In the genomic region with DNA sequence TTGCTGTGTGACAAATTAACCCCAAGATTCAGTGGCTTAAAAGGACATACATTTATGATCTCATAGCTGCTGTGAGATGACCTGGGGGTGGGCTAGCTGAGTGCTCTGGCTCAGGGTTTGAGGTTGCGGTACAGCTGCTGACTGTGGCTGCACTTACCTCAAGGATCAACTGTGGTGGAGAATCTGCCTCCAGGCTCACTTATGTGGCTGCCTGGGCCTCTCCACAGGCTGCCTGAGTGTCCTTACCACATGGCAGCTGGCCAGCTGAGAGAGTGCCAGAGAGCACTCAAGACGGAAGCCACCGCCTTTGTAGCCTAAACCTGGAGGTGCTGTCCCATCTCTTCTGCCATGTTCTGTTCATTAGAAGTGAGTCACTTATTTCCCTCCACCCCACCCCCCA, we compare ENCODE assay signal across 9 cellular contexts. TPM values are rescaled to one million over a fixed set of nuclear protein-coding genes. Genes with fewer than 3 reads are reported as not detected.
A peak's percentile ranks its signal among the peaks of the same experiment; 100 is the strongest.
DNase-seq lines count a peak whose midpoint lies in the region; ATAC-seq and TF ChIP-seq lines count a peak whose summit lies in the region.
"Had no signal": no experiment of that assay in that cellular context is flagged by ENCODE, and none has a peak within 500 bp of the region (broad histone marks: within the 10 kb centered on the region; RNA-seq: fewer than 3 reads in every experiment).

No MANE protein-coding gene starts in this region.

- peaks cover 3 to 21% of the 10 kb centered on the region in 2 donors for H3K36me3 Mint-ChIP-seq in CD14-positive monocyte
- H3K36me3 Mint-ChIP-seq in stimulated activated memory B cell treated with anti-CD40 and anti-IgM and Interleukin-4, amounts not matched to agents 10 μg/mL and 1 μg/mL and 100 μg/mL, for 72 hours, result no peaks in the 10 kb centered on the region

- WGBS in SK-N-SH (ENCODE audit: low lambda C conversion rate), result 36% methylated on average over 3 of the region's 3 CpGs
- WGBS in aorta, 2 donors, result 57 to 64% methylated on average over 3 of the region's 3 CpGs

- DNase-seq in AG20443 (ENCODE audit: low spot score), result peak; percentile 49
- DNase-seq in HT-29 (ENCODE audit: low spot score), result peak; percentile 75
- peak; percentile 78 for DNase-seq in SK-N-SH
- DNase-seq in left ventricle myocardium superior, result peak; percentile 76
- peak; percentile 67 to 75 for DNase-seq in aorta
- DNase-seq in CD14-positive monocyte (ENCODE audit: low spot score), result no peak

- no peak for TF ChIP-seq CTCF in SK-N-SH (IDR thresholded peaks at IDR 0.05)
- no peak for TF ChIP-seq CTCF in CD14-positive monocyte (IDR thresholded peaks at IDR 0.05)

- ATAC-seq in left ventricle myocardium superior (peak; percentile 42), aorta (ENCODE audit: low FRiP score) (no peak), HG03571 (IDR thresholded peaks at IDR 0.05; ENCODE audit: unreplicated experiment) (no peak)
- ATAC-seq in stimulated activated memory B cell treated with anti-CD40 and anti-IgM and Interleukin-4, amounts not matched to agents 10 μg/mL and 1 μg/mL and 100 μg/mL, for 72 hours, result no peak

- POLR2A ChIA-PET in SK-N-SH (lab: Yijun Ruan, JAX), result interaction anchor here (0.8 to 2.7 kb wide), 2 partner anchors 13 to 66 kb away, joined by 3 to 15 read pairs; partner anchors contain the start of gene NTRK1

- peak overlapping the region in 1 of 2 donors; percentile 87 for H3K4me3 Mint-ChIP-seq in CD14-positive monocyte
- no peak overlapping the region for H3K4me3 Mint-ChIP-seq in stimulated activated memory B cell treated with anti-CD40 and anti-IgM and Interleukin-4, amounts not matched to agents 10 μg/mL and 1 μg/mL and 100 μg/mL, for 72 hours

- CTCF ChIA-PET in SK-N-SH (lab: Yijun Ruan, JAX), result interaction anchor here (0.8 to 12.9 kb wide), 11 partner anchors 9 to 241 kb away, joined by 3 to 308 read pairs (median 65); partner anchors contain the start of genes INSRR, NTRK1 and PEAR1

- H3F3A ChIP-seq in SK-N-SH (replicated peaks; ENCODE audit: insufficient read depth), result peaks cover 15% of the 10 kb centered on the region

- H2AFZ ChIP-seq in SK-N-SH (ENCODE audit: low read depth), result no peak overlapping the region

- TF ChIP-seq RAD21 in SK-N-SH (IDR thresholded peaks at IDR 0.05; ENCODE audit: low read length), result no peak

- H3K27me3 ChIP-seq in SK-N-SH (ENCODE audit: insufficient read depth) (no peaks in the 10 kb centered on the region), aorta (ENCODE audit: control insufficient read depth in 1 of 2, insufficient read depth in 2 of 2, low read length in 1 of 2) (peaks cover 0 to 2% of the 10 kb centered on the region in 2 donors)

- H3K4me2 ChIP-seq in SK-N-SH, result no peak overlapping the region

- no peaks in the 10 kb centered on the region for H3K79me2 ChIP-seq in SK-N-SH (ENCODE audit: insufficient read depth)

- H3K9me2 ChIP-seq in SK-N-SH, result no peaks in the 10 kb centered on the region

- H3K36me3 ChIP-seq in SK-N-SH (replicated peaks in 1 of 2; ENCODE audit: control insufficient read depth in 1 of 2, insufficient read depth in 2 of 2, low read length in 1 of 2) (no peaks in the 10 kb centered on the region), aorta (ENCODE audit: control insufficient read depth in 1 of 2, insufficient read depth in 2 of 2, low read length in 1 of 2) (no peaks in the 10 kb centered on the region)
- H3K36me3 ChIP-seq: pancreas had no signal

- no peak overlapping the region for H3K4me3 ChIP-seq in SK-N-SH (ENCODE audit: low read depth in 2 of 2, low read length in 1 of 2)
- H3K4me3 ChIP-seq in aorta (ENCODE audit: low read length in 2 of 2), result no peak overlapping the region
- H3K4me3 ChIP-seq: pancreas had no signal

- H4K20me1 ChIP-seq in SK-N-SH (ENCODE audit: insufficient read depth), result no peaks in the 10 kb centered on the region

- peaks cover 6 to 34% (median 22%) of the 10 kb centered on the region in 7 donors for H3K9me3 Mint-ChIP-seq in CD14-positive monocyte
- no peaks in the 10 kb centered on the region for H3K9me3 Mint-ChIP-seq in stimulated activated memory B cell treated with anti-CD40 and anti-IgM and Interleukin-4, amounts not matched to agents 10 μg/mL and 1 μg/mL and 100 μg/mL, for 72 hours

- H3K4me1 Mint-ChIP-seq in CD14-positive monocyte, result peaks cover 33% of the 10 kb centered on the region
- peaks cover 28% of the 10 kb centered on the region for H3K4me1 Mint-ChIP-seq in stimulated activated memory B cell treated with anti-CD40 and anti-IgM and Interleukin-4, amounts not matched to agents 10 μg/mL and 1 μg/mL and 100 μg/mL, for 72 hours

- peak overlapping the region in 1 of 2 experiments; percentile 50; a peak in 2 of 4 replicates for H3K27ac ChIP-seq in SK-N-SH (ENCODE audit: low read depth in 2 of 2, low read length in 1 of 2)
- no peak overlapping the region for H3K27ac ChIP-seq in aorta (ENCODE audit: low read depth in 1 of 2, low read length in 2 of 2)
- H3K27ac ChIP-seq: pancreas had no signal

- no peak; a peak in 1 of 4 replicates for TF ChIP-seq EP300 in SK-N-SH (IDR thresholded peaks at IDR 0.05; ENCODE audit: borderline replicate concordance in 1 of 2, low read depth in 1 of 2, low read length in 1 of 2)

- peaks cover 87 to 93% (median 90%) of the 10 kb centered on the region in 3 donors for H3K27me3 Mint-ChIP-seq in CD14-positive monocyte (ENCODE audit: low read depth in 3 of 3)
- H3K27me3 Mint-ChIP-seq in stimulated activated memory B cell treated with anti-CD40 and anti-IgM and Interleukin-4, amounts not matched to agents 10 μg/mL and 1 μg/mL and 100 μg/mL, for 72 hours, result peaks cover 88% of the 10 kb centered on the region

- H3K4me1 ChIP-seq in SK-N-SH (ENCODE audit: control insufficient read depth in 1 of 2, insufficient read depth in 2 of 2, low read depth in 1 of 2, low read length in 1 of 2) (peaks cover 5 to 25% of the 10 kb centered on the region in 2 experiments; a peak in 2 of 4 replicates), aorta (ENCODE audit: control insufficient read depth in 1 of 2, insufficient read depth in 2 of 2, low read length in 2 of 2) (no peaks in the 10 kb centered on the region)

- no peak overlapping the region for H3K27ac Mint-ChIP-seq in CD14-positive monocyte
- no peak overlapping the region for H3K27ac Mint-ChIP-seq in stimulated activated memory B cell treated with anti-CD40 and anti-IgM and Interleukin-4, amounts not matched to agents 10 μg/mL and 1 μg/mL and 100 μg/mL, for 72 hours

- intact Hi-C loops in left ventricle myocardium superior (cut with micrococcal nuclease) (no loop called here), aorta (cut with DNase I) (loop anchor here in 1 of 2 donors (5.0 kb wide), 2 partner anchors 34 to 89 kb away; partner anchors contain the start of gene PEAR1), CD14-positive monocyte (cut with micrococcal nuclease) (loop anchor here (5.0 kb wide), 1 partner anchor 34 kb away; the partner anchor contains the start of gene PEAR1 (in 2 of the 2))

- H3K9me3 ChIP-seq in SK-N-SH, result no peaks in the 10 kb centered on the region
- H3K9me3 ChIP-seq in aorta (ENCODE audit: control insufficient read depth, low read length), result no peaks in the 10 kb centered on the region
- H3K9me3 ChIP-seq: pancreas had no signal

- no peak overlapping the region for H3K9ac ChIP-seq in SK-N-SH

TF ChIP-seq in SK-N-SH, 30 proteins besides CTCF, POLR2A, EP300 and RAD21 (continues in another document):
- TF ChIP-seq FOXM1 (IDR thresholded peaks at IDR 0.05; ENCODE audit: low read depth) (no peak), GATA2 (CRISPR knock-in tag; IDR thresholded peaks at IDR 0.05) (peak; percentile 8; the same call in 1 of the 2 replicates), SMC3 (IDR thresholded peaks at IDR 0.05; ENCODE audit: low read depth, low read length) (peak; percentile 5; the same call in 1 of the 2 replicates), GABPA (IDR thresholded peaks at IDR 0.05; ENCODE audit: low read depth) (no peak), USF1 (IDR thresholded peaks at IDR 0.05; ENCODE audit: borderline replicate concordance, low read depth) (no peak)
- TF ChIP-seq, protein P1, sequence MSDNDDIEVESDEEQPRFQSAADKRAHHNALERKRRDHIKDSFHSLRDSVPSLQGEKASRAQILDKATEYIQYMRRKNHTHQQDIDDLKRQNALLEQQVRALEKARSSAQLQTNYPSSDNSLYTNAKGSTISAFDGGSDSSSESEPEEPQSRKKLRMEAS (IDR thresholded peaks at IDR 0.05; ENCODE audit: low read depth), result 0 out of 2 replicates have a peak, but pooled peaks have one; percentile 16

RNA-seq across cellular contexts. Expression of gene LRRC71, which starts 5.7 kb away (rescaled TPM):
- total RNA-seq in HT-29 (2014; rRNA removed; shearing (Covaris generic)), result not detected in 2 replicates
- polyA plus RNA-seq in SK-N-SH (2012; rRNA removed) (0.03 TPM in 1 of 2 replicates, not detected in the other), aorta (1 to 10 TPM in 1 of 2 donors, not detected in 1; 2.4 TPM), CD14-positive monocyte (not detected)
- 0.04 and 0.09 TPM in 2 replicates for polyA plus RNA-seq in SK-N-SH (2012; cell fraction: cytosol; rRNA removed)
- 0.07 and 0.25 TPM in 2 replicates for polyA plus RNA-seq in SK-N-SH (2012; cell fraction: nucleus; rRNA removed)
- total RNA-seq in left ventricle myocardium superior (0.17 TPM), aorta (1 to 10 TPM in 1 of 2 donors, under 1 TPM in 1; 0.42 to 1.3 TPM)
- total RNA-seq: pancreas had no signal

RNA-seq across cellular contexts. Expression of gene PEAR1, which starts 32.7 kb away (rescaled TPM):
- total RNA-seq in HT-29 (2014; rRNA removed; shearing (Covaris generic)), result 1.2 and 1.4 TPM in 2 replicates
- 1.2 and 1.7 TPM in 2 replicates for polyA plus RNA-seq in SK-N-SH (2012; rRNA removed)
- 0.68 and 1.3 TPM in 2 replicates for polyA plus RNA-seq in SK-N-SH (2012; cell fraction: cytosol; rRNA removed)
- polyA plus RNA-seq in SK-N-SH (2012; cell fraction: nucleus; rRNA removed), result 6.6 and 6.8 TPM in 2 replicates
- 8.2 TPM for total RNA-seq in left ventricle myocardium superior
- total RNA-seq in aorta, result 10 to 100 TPM; 17.4 to 32.9 TPM
- 10 to 100 TPM in 1 of 2 donors, 1 to 10 TPM in 1; 5.6 to 46.6 TPM for polyA plus RNA-seq in aorta
- not detected for polyA plus RNA-seq in CD14-positive monocyte
